Comparison of ENCODE assay signal across 19 cellular contexts in the genomic region with DNA sequence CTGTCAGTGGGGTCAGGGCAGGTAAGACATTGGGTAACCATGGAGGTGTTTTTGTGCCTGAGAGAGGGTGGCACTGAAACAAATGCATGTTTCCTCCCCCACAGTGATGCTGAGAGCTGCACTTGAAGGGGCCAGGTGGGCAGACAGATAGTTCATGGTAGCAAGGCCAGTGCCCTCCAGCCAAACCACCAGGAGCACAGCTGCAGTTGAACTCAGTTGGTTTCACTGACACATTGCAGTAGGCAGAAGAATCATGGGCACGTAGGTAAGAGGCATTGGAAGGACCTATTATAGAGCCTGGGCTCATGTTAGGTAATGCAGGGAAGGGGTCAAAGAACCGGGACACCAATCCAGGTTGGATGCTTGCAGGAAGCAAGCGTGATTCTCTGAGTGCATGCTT.
DNase-seq lines count a peak whose midpoint lies in the region; ATAC-seq, FAIRE-seq and TF ChIP-seq lines count a peak whose summit lies in the region.
"Had no signal": no experiment of that assay in that cellular context is flagged by ENCODE, and none has a peak within 500 bp of the region (broad histone marks: within the 10 kb centered on the region; RNA-seq: fewer than 3 reads in every experiment).

No MANE protein-coding gene starts in this region.

- H2BK12ac ChIP-seq in H1 (ENCODE audit: low read depth, low read length), result peak overlapping the region; percentile 69; the same call in 1 of the 2 replicates
- no peak overlapping the region for H2BK12ac ChIP-seq in neuronal stem cell (ENCODE audit: low read length)

- no peak for FAIRE-seq in H1 (lab: Jason Lieb, UNC)
- FAIRE-seq: A549, D721Med, GM12892, GM18507 had no signal

- no peak for TF ChIP-seq CTCF in H1 (IDR thresholded peaks at IDR 0.05; ENCODE audit: control extremely low read depth in 1 of 3, insufficient read depth in 1 of 3, low read depth in 1 of 3, low read length in 3 of 3)

- POLR2A ChIA-PET in H1 (lab: Charles Lee; ENCODE audit: partially characterized antibody), result no interaction called here

- TF ChIP-seq EP300 in H1 (IDR thresholded peaks at IDR 0.05; ENCODE audit: borderline replicate concordance in 1 of 2, low read depth in 2 of 2, low read length in 2 of 2), result no peak

- H3K23me2 ChIP-seq in H1 (ENCODE audit: low read depth, low read length), result peaks cover 2% of the 10 kb centered on the region; the same call in 1 of the 2 replicates

- no peak overlapping the region for H2AFZ ChIP-seq in H1 (ENCODE audit: low read length)
- H2AFZ ChIP-seq in neuronal stem cell (ENCODE audit: low read length), result no peak overlapping the region

- H3K4me2 ChIP-seq in H1 (ENCODE audit: insufficient read depth in 1 of 2, low read depth in 2 of 2, low read length in 2 of 2) (no peak overlapping the region), neuronal stem cell (ENCODE audit: insufficient read depth, low read length, poor library complexity, severe bottlenecking) (no peak overlapping the region)
- H3K4me2 ChIP-seq: A549 had no signal

- peak overlapping the region; percentile 6; the same call in 1 of the 2 replicates for H2BK20ac ChIP-seq in H1 (ENCODE audit: low read length)

- H4K8ac ChIP-seq in H1 (ENCODE audit: extremely low read depth, insufficient read depth, low read length) (no peak overlapping the region), neuronal stem cell (ENCODE audit: low read depth, low read length) (no peak overlapping the region)

- no peaks in the 10 kb centered on the region for H3K79me2 ChIP-seq in H1 (ENCODE audit: control insufficient read depth in 1 of 2, insufficient read depth in 2 of 2, low read length in 2 of 2)

- H3K18ac ChIP-seq in H1 (ENCODE audit: extremely low read depth, low read length) (0 out of 2 replicates have a peak overlapping the region, but pooled peaks have one; percentile 51), neuronal stem cell (ENCODE audit: low read length) (peak overlapping the region; percentile 39)

- H3K4me1 Mint-ChIP-seq in activated CD8-positive, alpha-beta memory T cell treated with anti-CD3 and anti-CD28 coated beads, Interleukin-2, amount 10 ng/mL, durations not matched to agents 7 days and 5 days, result no peaks in the 10 kb centered on the region

- no peaks in the 10 kb centered on the region for H3K9me3 Mint-ChIP-seq in activated CD8-positive, alpha-beta memory T cell treated with anti-CD3 and anti-CD28 coated beads, Interleukin-2, amount 10 ng/mL, durations not matched to agents 7 days and 5 days (ENCODE audit: low read depth)
- H3K9me3 Mint-ChIP-seq: CD4-positive, alpha-beta T cell had no signal

- H3K4ac ChIP-seq in H1 (replicated peaks; ENCODE audit: insufficient read length, low read depth, low read length) (no peak overlapping the region), neuronal stem cell (ENCODE audit: low read length) (no peak overlapping the region)

- H3K9ac ChIP-seq in H1 (replicated peaks in 1 of 4; ENCODE audit: extremely low read depth in 1 of 4, low read depth in 3 of 4, low read length in 3 of 4), result no peak overlapping the region
- H3K9ac ChIP-seq in neuronal stem cell (ENCODE audit: low read depth, low read length, poor library complexity), result no peak overlapping the region

- H3K14ac ChIP-seq in H1 (ENCODE audit: insufficient read length) (no peak overlapping the region), neuronal stem cell (ENCODE audit: low read length) (no peak overlapping the region)

- H2BK15ac ChIP-seq in H1 (ENCODE audit: low read length) (no peak overlapping the region), neuronal stem cell (ENCODE audit: low read length) (no peak overlapping the region)

- H2BK120ac ChIP-seq in H1 (replicated peaks; ENCODE audit: low read depth, low read length) (no peak overlapping the region), neuronal stem cell (ENCODE audit: low read depth, low read length) (no peak overlapping the region)

- H3K36me3 Mint-ChIP-seq in activated CD8-positive, alpha-beta memory T cell treated with anti-CD3 and anti-CD28 coated beads, Interleukin-2, amount 10 ng/mL, durations not matched to agents 7 days and 5 days, result no peaks in the 10 kb centered on the region

- H3K27me3 ChIP-seq in H1 (replicated peaks in 1 of 4; ENCODE audit: control insufficient read depth in 3 of 4, extremely low read depth in 1 of 4, insufficient read depth in 3 of 4, low read length in 3 of 4) (0 out of 7 replicates have a peak, but pooled peaks cover 0 to 2% (median 0%) of the 10 kb centered on the region in 4 experiments), neuronal stem cell (ENCODE audit: control insufficient read depth in 3 of 3, insufficient read depth in 3 of 3, low read depth in 1 of 3, low read length in 3 of 3) (no peaks in the 10 kb centered on the region)

- H3K23ac ChIP-seq in H1 (ENCODE audit: insufficient read length) (no peak overlapping the region), neuronal stem cell (ENCODE audit: low read depth, low read length, poor library complexity) (no peak overlapping the region)

- peaks cover 0 to 9% (median 0%) of the 10 kb centered on the region in 4 experiments; a peak in 2 of 7 replicates for H3K4me1 ChIP-seq in H1 (replicated peaks in 1 of 4; ENCODE audit: control insufficient read depth in 3 of 4, insufficient read depth in 4 of 4, low read length in 3 of 4)
- H3K4me1 ChIP-seq in neuronal stem cell (ENCODE audit: control insufficient read depth in 2 of 2, insufficient read depth in 1 of 2, low read depth in 1 of 2, low read length in 2 of 2), result peaks cover 2 to 19% of the 10 kb centered on the region in 2 donors
- H3K4me1 ChIP-seq: A549, Caco-2 had no signal

- H4K91ac ChIP-seq in H1 (replicated peaks; ENCODE audit: insufficient read length, low read length) (no peak overlapping the region), neuronal stem cell (ENCODE audit: low read depth, low read length, poor library complexity) (no peak overlapping the region)

- H3K4me3 ChIP-seq in H1 (ENCODE audit: extremely low read depth in 1 of 4, insufficient read depth in 2 of 4, low read depth in 3 of 4, low read length in 4 of 4) (no peak overlapping the region), neuronal stem cell (ENCODE audit: low read length in 2 of 2) (no peak overlapping the region)
- H3K4me3 ChIP-seq: A549, HAP-1 had no signal

- H3K36me3 ChIP-seq in H1 (ENCODE audit: control insufficient read depth in 2 of 4, insufficient read depth in 4 of 4, low read length in 3 of 4), result no peaks in the 10 kb centered on the region
- no peaks in the 10 kb centered on the region for H3K36me3 ChIP-seq in neuronal stem cell (replicated peaks in 1 of 2; ENCODE audit: control insufficient read depth in 2 of 2, insufficient read depth in 2 of 2, low read length in 2 of 2)
- H3K36me3 ChIP-seq: HAP-1 had no signal

- CTCF ChIA-PET in activated CD8-positive, alpha-beta memory T cell treated with anti-CD3 and anti-CD28 coated beads, Interleukin-2, amount 10 ng/mL, durations not matched to agents 7 days and 5 days (lab: Charles Lee), result no interaction called here
- CTCF ChIA-PET in H1 (lab: Charles Lee; ENCODE audit: partially characterized antibody), result interaction anchor here (0.6 to 1.6 kb wide), 4 partner anchors 13 to 129 kb away, joined by 3 to 6 read pairs (median 4); no protein-coding TSS in a partner anchor

- no peak overlapping the region for H3K56ac ChIP-seq in H1 (replicated peaks; ENCODE audit: insufficient read length, low read depth, low read length)

- DNase-seq in activated CD8-positive, alpha-beta memory T cell treated with anti-CD3 and anti-CD28 coated beads, Interleukin-2, amount 10 ng/mL, durations not matched to agents 7 days and 5 days, result peak; percentile 18
- DNase-seq in activated CD8-positive, alpha-beta memory T cell treated with anti-CD3 and anti-CD28 coated beads for 24 hours, result no peak
- DNase-seq in H1 (ENCODE audit: low read depth in 1 of 2, low spot score in 2 of 2) (no peak), neuronal stem cell (ENCODE audit: low spot score) (no peak), HK-2 (ENCODE audit: unreplicated experiment) (no peak), NCI-H2171 (lab: John Stamatoyannopoulos, UW) (no peak)
- no peak for DNase-seq in activated CD4-positive, alpha-beta T cell treated with anti-CD3 and anti-CD28 coated beads for 4 hours
- DNase-seq: AML-193; Caco-2; CD4-positive, alpha-beta T cell; GDM1; GOT3 had no signal

- no peak overlapping the region for H3K27ac Mint-ChIP-seq in activated CD8-positive, alpha-beta memory T cell treated with anti-CD3 and anti-CD28 coated beads, Interleukin-2, amount 10 ng/mL, durations not matched to agents 7 days and 5 days
- H3K27ac Mint-ChIP-seq: CD4-positive, alpha-beta T cell had no signal

- no peak for TF ChIP-seq POLR2A in H1 (IDR thresholded peaks at IDR 0.05; ENCODE audit: control extremely low read depth in 1 of 2, low read depth in 2 of 2, low read length in 2 of 2)

- H3K9me3 ChIP-seq in H1 (ENCODE audit: insufficient read depth in 2 of 2, low read depth in 1 of 2, low read length in 1 of 2) (no peaks in the 10 kb centered on the region), neuronal stem cell (replicated peaks in 1 of 2; ENCODE audit: control insufficient read depth in 2 of 2, insufficient read depth in 1 of 2, low read depth in 1 of 2, low read length in 2 of 2) (peaks cover 0 to 5% of the 10 kb centered on the region in 2 donors)
- H3K9me3 ChIP-seq: A549, Caco-2, HAP-1 had no signal

- H4K20me1 ChIP-seq in H1 (replicated peaks in 1 of 2; ENCODE audit: control insufficient read depth in 1 of 2, insufficient read depth in 2 of 2, low read length in 2 of 2), result no peaks in the 10 kb centered on the region

- no peak overlapping the region for H4K5ac ChIP-seq in H1 (ENCODE audit: insufficient read length, low read depth, low read length)

- H2BK5ac ChIP-seq in H1 (ENCODE audit: low read depth, low read length) (no peak overlapping the region), neuronal stem cell (ENCODE audit: low read length) (no peak overlapping the region)

- no peak overlapping the region for H2AK5ac ChIP-seq in H1 (ENCODE audit: low read depth, low read length)
- no peak overlapping the region for H2AK5ac ChIP-seq in neuronal stem cell (ENCODE audit: low read depth, low read length)

- H3K27ac ChIP-seq in H1 (ENCODE audit: low read depth, low read length) (no peak overlapping the region), neuronal stem cell (replicated peaks; ENCODE audit: low read length) (no peak overlapping the region)
- H3K27ac ChIP-seq: 22Rv1, A549, C4-2B had no signal

- H3K4me3 Mint-ChIP-seq in activated CD8-positive, alpha-beta memory T cell treated with anti-CD3 and anti-CD28 coated beads, Interleukin-2, amount 10 ng/mL, durations not matched to agents 7 days and 5 days, result no peak overlapping the region
- H3K4me3 Mint-ChIP-seq: CD4-positive, alpha-beta T cell had no signal

- H3K79me1 ChIP-seq in H1 (ENCODE audit: low read depth, low read length), result no peaks in the 10 kb centered on the region
- no peaks in the 10 kb centered on the region for H3K79me1 ChIP-seq in neuronal stem cell (ENCODE audit: low read depth, low read length)

- WGBS in H1 (ENCODE audit: extremely low coverage in 1 of 2, insufficient coverage in 1 of 2, insufficient read length in 1 of 2, insufficient replicate concordance in 2 of 2, low coverage in 1 of 2, low lambda C conversion rate in 2 of 2, missing lambda C conversion rate in 1 of 2), 2 experiments, result 64% methylated on average over 3 of the region's 3 CpGs; no CpG with 5 or more reads in 1 of the 2 experiments
- WGBS in neuronal stem cell (ENCODE audit: extremely low coverage in 2 of 2, insufficient read length in 2 of 2, insufficient replicate concordance in 1 of 2), 2 donors, result no CpG with 5 or more reads among the region's 3 CpGs

- no peak for TF ChIP-seq RAD21 in H1 (IDR thresholded peaks at IDR 0.05 in 1 of 2, conservative IDR thresholded peaks at IDR 0.05 in 1 of 2; ENCODE audit: low read depth in 2 of 2, low read length in 2 of 2)

- H3K27me3 Mint-ChIP-seq in activated CD8-positive, alpha-beta memory T cell treated with anti-CD3 and anti-CD28 coated beads, Interleukin-2, amount 10 ng/mL, durations not matched to agents 7 days and 5 days, result peaks cover 26% of the 10 kb centered on the region

- ATAC-seq in activated CD8-positive, alpha-beta memory T cell treated with anti-CD3 and anti-CD28 coated beads, Interleukin-2, amount 10 ng/mL, durations not matched to agents 7 days and 5 days, result no peak
- ATAC-seq: A549 had no signal
